In the genomic region with DNA sequence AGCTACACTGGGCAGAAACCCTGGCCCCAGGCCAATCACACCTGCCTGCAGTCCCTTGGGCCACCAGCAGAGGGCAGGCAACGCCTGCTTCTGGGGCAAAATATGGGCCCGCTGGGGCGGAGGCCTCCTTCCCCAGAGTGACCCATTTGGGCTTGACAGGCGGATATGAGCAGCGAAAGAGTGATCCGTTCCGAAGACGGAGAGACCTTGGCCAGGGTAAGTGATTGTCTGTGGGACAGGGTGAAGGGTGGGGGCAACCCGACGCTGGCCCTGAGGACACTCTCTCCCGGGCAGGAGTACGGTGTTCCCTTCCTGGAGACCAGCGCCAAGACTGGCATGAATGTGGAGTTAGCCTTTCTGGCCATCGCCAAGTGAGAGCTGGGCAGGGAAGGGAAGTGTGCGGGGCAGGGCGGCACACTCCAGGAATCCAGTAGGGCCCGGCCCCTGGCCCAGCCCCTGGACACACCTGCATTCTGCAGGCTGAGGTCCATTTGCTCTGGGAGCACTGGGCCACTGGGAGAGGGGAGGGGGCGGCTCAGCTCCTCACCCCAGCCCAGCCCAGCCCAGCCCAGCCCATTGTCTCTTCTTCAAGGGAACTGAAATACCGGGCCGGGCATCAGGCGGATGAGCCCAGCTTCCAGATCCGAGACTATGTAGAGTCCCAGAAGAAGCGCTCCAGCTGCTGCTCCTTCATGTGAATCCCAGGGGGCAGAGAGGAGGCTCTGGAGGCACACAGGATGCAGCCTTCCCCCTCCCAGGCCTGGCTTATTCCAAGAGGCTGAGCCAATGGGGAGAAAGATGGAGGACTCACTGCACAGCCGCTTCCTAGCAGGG, we compare ENCODE assay signal across 1 cellular context.
TF ChIP-seq lines count a peak whose summit lies in the region.

No MANE protein-coding gene starts in this region.

TF ChIP-seq in HepG2, 621 proteins besides CTCF, POLR2A, EP300 and RAD21 (continued from another document):
- TF ChIP-seq RBM22 (optimal IDR thresholded peaks at IDR 0.05; ENCODE audit: low read length) (no peak), SALL2 (CRISPR knock-in tag; IDR thresholded peaks at IDR 0.05) (peak; percentile 64), FOXM1 (CRISPR knock-in tag; IDR thresholded peaks at IDR 0.05) (no peak), NONO (IDR thresholded peaks at IDR 0.05) (no peak), NONO (CRISPR knock-in tag; conservative IDR thresholded peaks at IDR 0.05) (peak; percentile 76), ZNF549 (CRISPR knock-in tag; IDR thresholded peaks at IDR 0.05) (no peak), MAZ (IDR thresholded peaks at IDR 0.05; ENCODE audit: borderline replicate concordance, low read depth, low read length) (peak; percentile 76), MAZ (CRISPR knock-in tag; IDR thresholded peaks at IDR 0.05; ENCODE audit: low read depth) (peak; percentile 79; the same call in 1 of the 2 replicates), IKZF4 (CRISPR knock-in tag; IDR thresholded peaks at IDR 0.05; ENCODE audit: borderline replicate concordance, low read depth, not compliant biosample characterization) (no peak), SMAD9 (CRISPR knock-in tag; IDR thresholded peaks at IDR 0.05) (no peak), AHR (CRISPR knock-in tag; IDR thresholded peaks at IDR 0.05) (peak; percentile 68; the same call in 1 of the 2 replicates), HOXA5 (CRISPR knock-in tag; IDR thresholded peaks at IDR 0.05) (peak; percentile 81; the same call in 1 of the 2 replicates), SMAD3 (CRISPR knock-in tag; IDR thresholded peaks at IDR 0.05) (peak; percentile 95; the same call in 1 of the 2 replicates), HNRNPL (IDR thresholded peaks at IDR 0.05; ENCODE audit: low read depth, low read length) (peak; percentile 88), ZNF572 (CRISPR knock-in tag; IDR thresholded peaks at IDR 0.05) (0 out of 2 replicates have a peak, but pooled peaks have one; percentile 84), KLF12 (CRISPR knock-in tag; IDR thresholded peaks at IDR 0.05; ENCODE audit: borderline replicate concordance) (0 out of 2 replicates have a peak, but pooled peaks have one; percentile 79), CCDC6 (CRISPR knock-in tag; IDR thresholded peaks at IDR 0.05) (peak; percentile 64; the same call in 1 of the 2 replicates), ZEB1 (IDR thresholded peaks at IDR 0.05; ENCODE audit: insufficient replicate concordance, low read depth) (no peak), KDM3A (CRISPR knock-in tag; IDR thresholded peaks at IDR 0.05; ENCODE audit: low read depth) (peak; percentile 87), POLR2AphosphoS5 (IDR thresholded peaks at IDR 0.05; ENCODE audit: low read depth, low read length) (no peak), ZNF337 (CRISPR knock-in tag; IDR thresholded peaks at IDR 0.05; ENCODE audit: borderline replicate concordance, low read depth) (0 out of 2 replicates have a peak, but pooled peaks have one; percentile 37), BORCS8-MEF2B (CRISPR knock-in tag; IDR thresholded peaks at IDR 0.05) (peak; percentile 74), ZBTB38 (CRISPR knock-in tag; IDR thresholded peaks at IDR 0.05) (peak; percentile 14; the same call in 1 of the 2 replicates), POGZ (CRISPR knock-in tag; IDR thresholded peaks at IDR 0.05) (no peak), JUN (CRISPR knock-in tag; IDR thresholded peaks at IDR 0.05) (0 out of 2 replicates have a peak, but pooled peaks have one; percentile 9), ZNF558 (CRISPR knock-in tag; IDR thresholded peaks at IDR 0.05; ENCODE audit: borderline replicate concordance) (no peak), TSC22D2 (CRISPR knock-in tag; IDR thresholded peaks at IDR 0.05; ENCODE audit: borderline replicate concordance) (peak; percentile 91; the same call in 1 of the 2 replicates), TEAD3 (CRISPR knock-in tag; optimal IDR thresholded peaks at IDR 0.05; ENCODE audit: borderline replicate concordance) (peak; percentile 71), KMT2B (CRISPR knock-in tag; IDR thresholded peaks at IDR 0.05) (0 out of 2 replicates have a peak, but pooled peaks have one; percentile 38), ARNT2 (CRISPR knock-in tag; IDR thresholded peaks at IDR 0.05; ENCODE audit: low read depth) (peak; percentile 78; the same call in 1 of the 2 replicates), ZNF556 (CRISPR knock-in tag; IDR thresholded peaks at IDR 0.05; ENCODE audit: borderline replicate concordance) (peak; percentile 65; the same call in 1 of the 2 replicates), SRSF1 (optimal IDR thresholded peaks at IDR 0.05; ENCODE audit: low read depth, low read length) (peak; percentile 85)
- TF ChIP-seq, protein P1, sequence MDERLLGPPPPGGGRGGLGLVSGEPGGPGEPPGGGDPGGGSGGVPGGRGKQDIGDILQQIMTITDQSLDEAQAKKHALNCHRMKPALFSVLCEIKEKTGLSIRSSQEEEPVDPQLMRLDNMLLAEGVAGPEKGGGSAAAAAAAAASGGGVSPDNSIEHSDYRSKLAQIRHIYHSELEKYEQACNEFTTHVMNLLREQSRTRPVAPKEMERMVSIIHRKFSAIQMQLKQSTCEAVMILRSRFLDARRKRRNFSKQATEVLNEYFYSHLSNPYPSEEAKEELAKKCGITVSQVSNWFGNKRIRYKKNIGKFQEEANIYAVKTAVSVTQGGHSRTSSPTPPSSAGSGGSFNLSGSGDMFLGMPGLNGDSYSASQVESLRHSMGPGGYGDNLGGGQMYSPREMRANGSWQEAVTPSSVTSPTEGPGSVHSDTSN (CRISPR knock-in tag; IDR thresholded peaks at IDR 0.05) = no peak
- TF ChIP-seq, protein P2, sequence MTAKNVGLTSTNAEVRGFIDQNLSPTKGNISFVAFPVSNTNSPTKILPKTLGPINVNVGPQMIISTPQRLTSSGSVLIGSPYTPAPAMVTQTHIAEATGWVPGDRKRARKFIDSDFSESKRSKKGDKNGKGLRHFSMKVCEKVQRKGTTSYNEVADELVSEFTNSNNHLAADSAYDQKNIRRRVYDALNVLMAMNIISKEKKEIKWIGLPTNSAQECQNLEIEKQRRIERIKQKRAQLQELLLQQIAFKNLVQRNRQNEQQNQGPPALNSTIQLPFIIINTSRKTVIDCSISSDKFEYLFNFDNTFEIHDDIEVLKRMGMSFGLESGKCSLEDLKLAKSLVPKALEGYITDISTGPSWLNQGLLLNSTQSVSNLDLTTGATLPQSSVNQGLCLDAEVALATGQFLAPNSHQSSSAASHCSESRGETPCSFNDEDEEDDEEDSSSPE (CRISPR knock-in tag; IDR thresholded peaks at IDR 0.05) = peak; percentile 59; the same call in 1 of the 2 replicates
- TF ChIP-seq, protein P3, sequence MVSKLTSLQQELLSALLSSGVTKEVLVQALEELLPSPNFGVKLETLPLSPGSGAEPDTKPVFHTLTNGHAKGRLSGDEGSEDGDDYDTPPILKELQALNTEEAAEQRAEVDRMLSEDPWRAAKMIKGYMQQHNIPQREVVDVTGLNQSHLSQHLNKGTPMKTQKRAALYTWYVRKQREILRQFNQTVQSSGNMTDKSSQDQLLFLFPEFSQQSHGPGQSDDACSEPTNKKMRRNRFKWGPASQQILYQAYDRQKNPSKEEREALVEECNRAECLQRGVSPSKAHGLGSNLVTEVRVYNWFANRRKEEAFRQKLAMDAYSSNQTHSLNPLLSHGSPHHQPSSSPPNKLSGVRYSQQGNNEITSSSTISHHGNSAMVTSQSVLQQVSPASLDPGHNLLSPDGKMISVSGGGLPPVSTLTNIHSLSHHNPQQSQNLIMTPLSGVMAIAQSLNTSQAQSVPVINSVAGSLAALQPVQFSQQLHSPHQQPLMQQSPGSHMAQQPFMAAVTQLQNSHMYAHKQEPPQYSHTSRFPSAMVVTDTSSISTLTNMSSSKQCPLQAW (CRISPR knock-in tag; IDR thresholded peaks at IDR 0.05) = peak; percentile 94
- TF ChIP-seq, protein P4, sequence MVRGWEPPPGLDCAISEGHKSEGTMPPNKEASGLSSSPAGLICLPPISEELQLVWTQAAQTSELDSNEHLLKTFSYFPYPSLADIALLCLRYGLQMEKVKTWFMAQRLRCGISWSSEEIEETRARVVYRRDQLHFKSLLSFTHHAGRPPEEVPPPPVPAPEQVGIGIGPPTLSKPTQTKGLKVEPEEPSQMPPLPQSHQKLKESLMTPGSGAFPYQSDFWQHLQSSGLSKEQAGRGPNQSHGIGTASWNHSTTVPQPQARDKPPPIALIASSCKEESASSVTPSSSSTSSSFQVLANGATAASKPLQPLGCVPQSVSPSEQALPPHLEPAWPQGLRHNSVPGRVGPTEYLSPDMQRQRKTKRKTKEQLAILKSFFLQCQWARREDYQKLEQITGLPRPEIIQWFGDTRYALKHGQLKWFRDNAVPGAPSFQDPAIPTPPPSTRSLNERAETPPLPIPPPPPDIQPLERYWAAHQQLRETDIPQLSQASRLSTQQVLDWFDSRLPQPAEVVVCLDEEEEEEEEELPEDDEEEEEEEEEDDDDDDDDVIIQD (CRISPR knock-in tag; IDR thresholded peaks at IDR 0.05; ENCODE audit: low read depth) = no peak
- TF ChIP-seq, protein P5, sequence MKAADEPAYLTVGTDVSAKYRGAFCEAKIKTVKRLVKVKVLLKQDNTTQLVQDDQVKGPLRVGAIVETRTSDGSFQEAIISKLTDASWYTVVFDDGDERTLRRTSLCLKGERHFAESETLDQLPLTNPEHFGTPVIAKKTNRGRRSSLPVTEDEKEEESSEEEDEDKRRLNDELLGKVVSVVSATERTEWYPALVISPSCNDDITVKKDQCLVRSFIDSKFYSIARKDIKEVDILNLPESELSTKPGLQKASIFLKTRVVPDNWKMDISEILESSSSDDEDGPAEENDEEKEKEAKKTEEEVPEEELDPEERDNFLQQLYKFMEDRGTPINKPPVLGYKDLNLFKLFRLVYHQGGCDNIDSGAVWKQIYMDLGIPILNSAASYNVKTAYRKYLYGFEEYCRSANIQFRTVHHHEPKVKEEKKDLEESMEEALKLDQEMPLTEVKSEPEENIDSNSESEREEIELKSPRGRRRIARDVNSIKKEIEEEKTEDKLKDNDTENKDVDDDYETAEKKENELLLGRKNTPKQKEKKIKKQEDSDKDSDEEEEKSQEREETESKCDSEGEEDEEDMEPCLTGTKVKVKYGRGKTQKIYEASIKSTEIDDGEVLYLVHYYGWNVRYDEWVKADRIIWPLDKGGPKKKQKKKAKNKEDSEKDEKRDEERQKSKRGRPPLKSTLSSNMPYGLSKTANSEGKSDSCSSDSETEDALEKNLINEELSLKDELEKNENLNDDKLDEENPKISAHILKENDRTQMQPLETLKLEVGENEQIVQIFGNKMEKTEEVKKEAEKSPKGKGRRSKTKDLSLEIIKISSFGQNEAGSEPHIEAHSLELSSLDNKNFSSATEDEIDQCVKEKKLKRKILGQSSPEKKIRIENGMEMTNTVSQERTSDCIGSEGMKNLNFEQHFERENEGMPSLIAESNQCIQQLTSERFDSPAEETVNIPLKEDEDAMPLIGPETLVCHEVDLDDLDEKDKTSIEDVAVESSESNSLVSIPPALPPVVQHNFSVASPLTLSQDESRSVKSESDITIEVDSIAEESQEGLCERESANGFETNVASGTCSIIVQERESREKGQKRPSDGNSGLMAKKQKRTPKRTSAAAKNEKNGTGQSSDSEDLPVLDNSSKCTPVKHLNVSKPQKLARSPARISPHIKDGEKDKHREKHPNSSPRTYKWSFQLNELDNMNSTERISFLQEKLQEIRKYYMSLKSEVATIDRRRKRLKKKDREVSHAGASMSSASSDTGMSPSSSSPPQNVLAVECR (CRISPR knock-in tag; IDR thresholded peaks at IDR 0.05; ENCODE audit: borderline replicate concordance) = peak; percentile 55; the same call in 1 of the 2 replicates
- TF ChIP-seq, protein P6, sequence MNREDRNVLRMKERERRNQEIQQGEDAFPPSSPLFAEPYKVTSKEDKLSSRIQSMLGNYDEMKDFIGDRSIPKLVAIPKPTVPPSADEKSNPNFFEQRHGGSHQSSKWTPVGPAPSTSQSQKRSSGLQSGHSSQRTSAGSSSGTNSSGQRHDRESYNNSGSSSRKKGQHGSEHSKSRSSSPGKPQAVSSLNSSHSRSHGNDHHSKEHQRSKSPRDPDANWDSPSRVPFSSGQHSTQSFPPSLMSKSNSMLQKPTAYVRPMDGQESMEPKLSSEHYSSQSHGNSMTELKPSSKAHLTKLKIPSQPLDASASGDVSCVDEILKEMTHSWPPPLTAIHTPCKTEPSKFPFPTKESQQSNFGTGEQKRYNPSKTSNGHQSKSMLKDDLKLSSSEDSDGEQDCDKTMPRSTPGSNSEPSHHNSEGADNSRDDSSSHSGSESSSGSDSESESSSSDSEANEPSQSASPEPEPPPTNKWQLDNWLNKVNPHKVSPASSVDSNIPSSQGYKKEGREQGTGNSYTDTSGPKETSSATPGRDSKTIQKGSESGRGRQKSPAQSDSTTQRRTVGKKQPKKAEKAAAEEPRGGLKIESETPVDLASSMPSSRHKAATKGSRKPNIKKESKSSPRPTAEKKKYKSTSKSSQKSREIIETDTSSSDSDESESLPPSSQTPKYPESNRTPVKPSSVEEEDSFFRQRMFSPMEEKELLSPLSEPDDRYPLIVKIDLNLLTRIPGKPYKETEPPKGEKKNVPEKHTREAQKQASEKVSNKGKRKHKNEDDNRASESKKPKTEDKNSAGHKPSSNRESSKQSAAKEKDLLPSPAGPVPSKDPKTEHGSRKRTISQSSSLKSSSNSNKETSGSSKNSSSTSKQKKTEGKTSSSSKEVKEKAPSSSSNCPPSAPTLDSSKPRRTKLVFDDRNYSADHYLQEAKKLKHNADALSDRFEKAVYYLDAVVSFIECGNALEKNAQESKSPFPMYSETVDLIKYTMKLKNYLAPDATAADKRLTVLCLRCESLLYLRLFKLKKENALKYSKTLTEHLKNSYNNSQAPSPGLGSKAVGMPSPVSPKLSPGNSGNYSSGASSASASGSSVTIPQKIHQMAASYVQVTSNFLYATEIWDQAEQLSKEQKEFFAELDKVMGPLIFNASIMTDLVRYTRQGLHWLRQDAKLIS (CRISPR knock-in tag; IDR thresholded peaks at IDR 0.05) = no peak
- TF ChIP-seq, protein P7, sequence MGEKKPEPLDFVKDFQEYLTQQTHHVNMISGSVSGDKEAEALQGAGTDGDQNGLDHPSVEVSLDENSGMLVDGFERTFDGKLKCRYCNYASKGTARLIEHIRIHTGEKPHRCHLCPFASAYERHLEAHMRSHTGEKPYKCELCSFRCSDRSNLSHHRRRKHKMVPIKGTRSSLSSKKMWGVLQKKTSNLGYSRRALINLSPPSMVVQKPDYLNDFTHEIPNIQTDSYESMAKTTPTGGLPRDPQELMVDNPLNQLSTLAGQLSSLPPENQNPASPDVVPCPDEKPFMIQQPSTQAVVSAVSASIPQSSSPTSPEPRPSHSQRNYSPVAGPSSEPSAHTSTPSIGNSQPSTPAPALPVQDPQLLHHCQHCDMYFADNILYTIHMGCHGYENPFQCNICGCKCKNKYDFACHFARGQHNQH (CRISPR knock-in tag; IDR thresholded peaks at IDR 0.05) = peak; percentile 80
